2 cellular contexts compared by ENCODE assay signal in the genomic region with DNA sequence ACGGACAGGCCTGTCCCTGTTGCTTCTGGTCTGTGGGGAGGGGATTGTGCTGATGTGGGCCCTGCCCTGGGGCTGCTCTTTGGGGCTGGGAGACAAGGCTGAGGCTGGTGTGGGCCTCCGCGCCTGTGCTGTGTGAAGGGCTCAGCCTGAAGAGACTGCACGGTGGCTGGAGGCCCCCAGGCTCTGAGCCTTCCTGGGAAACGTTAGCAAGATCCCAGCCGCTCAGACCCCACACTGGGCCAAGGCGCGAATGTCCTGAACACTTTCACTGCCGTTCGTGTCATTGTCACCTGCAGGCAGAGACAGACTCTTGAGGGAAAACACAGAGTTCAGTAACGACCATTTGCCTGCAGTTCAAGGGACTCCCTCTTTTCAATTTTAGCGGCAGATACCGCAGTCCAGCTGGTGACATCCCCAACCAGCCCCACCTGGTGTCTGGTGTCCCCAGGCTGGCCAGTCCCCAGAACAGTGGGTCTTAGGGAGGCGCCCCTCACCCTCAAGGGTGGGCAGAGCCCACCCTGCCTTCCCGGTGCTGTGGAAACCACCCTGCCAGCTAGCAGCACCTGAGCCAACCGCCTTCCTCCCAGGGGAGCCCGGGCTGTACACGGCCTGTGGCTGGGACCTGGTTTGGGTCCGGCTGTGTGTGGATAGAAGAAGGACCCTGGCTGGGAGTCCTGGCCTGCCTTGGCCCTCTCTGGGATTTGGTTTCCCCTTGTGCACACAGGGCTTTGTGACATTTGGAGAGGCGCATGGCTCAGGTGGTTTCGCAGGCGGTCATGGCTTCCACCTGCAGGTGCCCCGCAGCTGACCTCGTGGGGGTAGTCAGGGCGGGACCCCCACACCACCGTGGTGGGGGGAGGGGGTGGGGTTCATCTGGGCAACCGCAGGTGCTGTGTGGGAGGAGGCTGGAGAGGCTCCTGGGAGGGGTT.
A peak's percentile ranks its signal among the peaks of the same experiment; 100 is the strongest.
TF ChIP-seq lines count a peak whose summit lies in the region.

No MANE protein-coding gene starts in this region.

TF ChIP-seq in HEK293, 187 proteins besides CTCF, POLR2A, EP300 and RAD21:
- TF ChIP-seq ZNF423 (tag by site-specific recombination; IDR thresholded peaks at IDR 0.05) (no peak), BCL11B (tag by site-specific recombination; IDR thresholded peaks at IDR 0.05; ENCODE audit: low read depth) (no peak), ZNF221 (tag by site-specific recombination; IDR thresholded peaks at IDR 0.05; ENCODE audit: borderline replicate concordance) (no peak), ZNF404 (tag by site-specific recombination; IDR thresholded peaks at IDR 0.05) (no peak), KLF8 (tag by site-specific recombination; IDR thresholded peaks at IDR 0.05) (no peak), ZNF211 (tag by site-specific recombination; IDR thresholded peaks at IDR 0.05; ENCODE audit: low read depth) (no peak), ZNF138 (tag by site-specific recombination; IDR thresholded peaks at IDR 0.05; ENCODE audit: borderline replicate concordance) (no peak), ZNF184 (tag by site-specific recombination; IDR thresholded peaks at IDR 0.05) (no peak), ZNF174 (tag by site-specific recombination; IDR thresholded peaks at IDR 0.05) (no peak), ZNF266 (tag by site-specific recombination; IDR thresholded peaks at IDR 0.05; ENCODE audit: low read depth) (no peak), ZIC2 (tag by site-specific recombination; IDR thresholded peaks at IDR 0.05) (0 out of 2 replicates have a peak, but pooled peaks have one; percentile 4)
- TF ChIP-seq, protein P1, sequence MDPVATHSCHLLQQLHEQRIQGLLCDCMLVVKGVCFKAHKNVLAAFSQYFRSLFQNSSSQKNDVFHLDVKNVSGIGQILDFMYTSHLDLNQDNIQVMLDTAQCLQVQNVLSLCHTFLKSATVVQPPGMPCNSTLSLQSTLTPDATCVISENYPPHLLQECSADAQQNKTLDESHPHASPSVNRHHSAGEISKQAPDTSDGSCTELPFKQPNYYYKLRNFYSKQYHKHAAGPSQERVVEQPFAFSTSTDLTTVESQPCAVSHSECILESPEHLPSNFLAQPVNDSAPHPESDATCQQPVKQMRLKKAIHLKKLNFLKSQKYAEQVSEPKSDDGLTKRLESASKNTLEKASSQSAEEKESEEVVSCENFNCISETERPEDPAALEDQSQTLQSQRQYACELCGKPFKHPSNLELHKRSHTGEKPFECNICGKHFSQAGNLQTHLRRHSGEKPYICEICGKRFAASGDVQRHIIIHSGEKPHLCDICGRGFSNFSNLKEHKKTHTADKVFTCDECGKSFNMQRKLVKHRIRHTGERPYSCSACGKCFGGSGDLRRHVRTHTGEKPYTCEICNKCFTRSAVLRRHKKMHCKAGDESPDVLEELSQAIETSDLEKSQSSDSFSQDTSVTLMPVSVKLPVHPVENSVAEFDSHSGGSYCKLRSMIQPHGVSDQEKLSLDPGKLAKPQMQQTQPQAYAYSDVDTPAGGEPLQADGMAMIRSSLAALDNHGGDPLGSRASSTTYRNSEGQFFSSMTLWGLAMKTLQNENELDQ (tag by site-specific recombination; IDR thresholded peaks at IDR 0.05; ENCODE audit: low read depth): no peak
- TF ChIP-seq, protein P2, sequence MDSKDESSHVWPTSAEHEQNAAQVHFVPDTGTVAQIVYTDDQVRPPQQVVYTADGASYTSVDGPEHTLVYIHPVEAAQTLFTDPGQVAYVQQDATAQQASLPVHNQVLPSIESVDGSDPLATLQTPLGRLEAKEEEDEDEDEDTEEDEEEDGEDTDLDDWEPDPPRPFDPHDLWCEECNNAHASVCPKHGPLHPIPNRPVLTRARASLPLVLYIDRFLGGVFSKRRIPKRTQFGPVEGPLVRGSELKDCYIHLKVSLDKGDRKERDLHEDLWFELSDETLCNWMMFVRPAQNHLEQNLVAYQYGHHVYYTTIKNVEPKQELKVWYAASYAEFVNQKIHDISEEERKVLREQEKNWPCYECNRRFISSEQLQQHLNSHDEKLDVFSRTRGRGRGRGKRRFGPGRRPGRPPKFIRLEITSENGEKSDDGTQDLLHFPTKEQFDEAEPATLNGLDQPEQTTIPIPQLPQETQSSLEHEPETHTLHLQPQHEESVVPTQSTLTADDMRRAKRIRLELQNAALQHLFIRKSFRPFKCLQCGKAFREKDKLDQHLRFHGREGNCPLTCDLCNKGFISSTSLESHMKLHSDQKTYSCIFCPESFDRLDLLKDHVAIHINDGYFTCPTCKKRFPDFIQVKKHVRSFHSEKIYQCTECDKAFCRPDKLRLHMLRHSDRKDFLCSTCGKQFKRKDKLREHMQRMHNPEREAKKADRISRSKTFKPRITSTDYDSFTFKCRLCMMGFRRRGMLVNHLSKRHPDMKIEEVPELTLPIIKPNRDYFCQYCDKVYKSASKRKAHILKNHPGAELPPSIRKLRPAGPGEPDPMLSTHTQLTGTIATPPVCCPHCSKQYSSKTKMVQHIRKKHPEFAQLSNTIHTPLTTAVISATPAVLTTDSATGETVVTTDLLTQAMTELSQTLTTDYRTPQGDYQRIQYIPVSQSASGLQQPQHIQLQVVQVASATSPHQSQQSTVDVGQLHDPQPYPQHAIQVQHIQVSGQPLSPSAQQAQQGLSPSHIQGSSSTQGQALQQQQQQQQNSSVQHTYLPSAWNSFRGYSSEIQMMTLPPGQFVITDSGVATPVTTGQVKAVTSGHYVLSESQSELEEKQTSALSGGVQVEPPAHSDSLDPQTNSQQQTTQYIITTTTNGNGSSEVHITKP (tag by site-specific recombination; IDR thresholded peaks at IDR 0.05): peak; percentile 56; the same call in 1 of the 2 replicates
- TF ChIP-seq, protein P3, sequence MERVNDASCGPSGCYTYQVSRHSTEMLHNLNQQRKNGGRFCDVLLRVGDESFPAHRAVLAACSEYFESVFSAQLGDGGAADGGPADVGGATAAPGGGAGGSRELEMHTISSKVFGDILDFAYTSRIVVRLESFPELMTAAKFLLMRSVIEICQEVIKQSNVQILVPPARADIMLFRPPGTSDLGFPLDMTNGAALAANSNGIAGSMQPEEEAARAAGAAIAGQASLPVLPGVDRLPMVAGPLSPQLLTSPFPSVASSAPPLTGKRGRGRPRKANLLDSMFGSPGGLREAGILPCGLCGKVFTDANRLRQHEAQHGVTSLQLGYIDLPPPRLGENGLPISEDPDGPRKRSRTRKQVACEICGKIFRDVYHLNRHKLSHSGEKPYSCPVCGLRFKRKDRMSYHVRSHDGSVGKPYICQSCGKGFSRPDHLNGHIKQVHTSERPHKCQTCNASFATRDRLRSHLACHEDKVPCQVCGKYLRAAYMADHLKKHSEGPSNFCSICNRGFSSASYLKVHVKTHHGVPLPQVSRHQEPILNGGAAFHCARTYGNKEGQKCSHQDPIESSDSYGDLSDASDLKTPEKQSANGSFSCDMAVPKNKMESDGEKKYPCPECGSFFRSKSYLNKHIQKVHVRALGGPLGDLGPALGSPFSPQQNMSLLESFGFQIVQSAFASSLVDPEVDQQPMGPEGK (tag by site-specific recombination; IDR thresholded peaks at IDR 0.05): no peak
TF ChIP-seq in HEK293: peak in this region for 2.

TF ChIP-seq in H1, 55 proteins besides CTCF, POLR2A, EP300 and RAD21:
- TF ChIP-seq BRCA1 (IDR thresholded peaks at IDR 0.05; ENCODE audit: low read depth, low read length) (no peak), BACH1 (IDR thresholded peaks at IDR 0.05; ENCODE audit: low read length) (no peak), TAF7 (optimal IDR thresholded peaks at IDR 0.05; ENCODE audit: borderline replicate concordance, low read depth, low read length) (no peak), RNF2 (IDR thresholded peaks at IDR 0.05; ENCODE audit: borderline replicate concordance, low read depth, low read length, missing control alignments, poor library complexity, severe bottlenecking) (no peak), HDAC2 (IDR thresholded peaks at IDR 0.05; ENCODE audit: borderline replicate concordance in 1 of 2, low read depth in 2 of 2, low read length in 2 of 2) (no peak), PHF8 (conservative IDR thresholded peaks at IDR 0.05; ENCODE audit: low read depth, low read length) (no peak), CHD2 (IDR thresholded peaks at IDR 0.05; ENCODE audit: low read length) (no peak), SP4 (IDR thresholded peaks at IDR 0.05; ENCODE audit: low read length) (no peak), NRF1 (IDR thresholded peaks at IDR 0.05; ENCODE audit: low read depth, low read length) (no peak), CBX8 (IDR thresholded peaks at IDR 0.05; ENCODE audit: borderline replicate concordance, low read depth, low read length) (no peak), POU5F1 (IDR thresholded peaks at IDR 0.05; ENCODE audit: low read depth, low read length) (no peak), CEBPB (IDR thresholded peaks at IDR 0.05; ENCODE audit: low read depth, low read length) (no peak), TAF1 (IDR thresholded peaks at IDR 0.05; ENCODE audit: low read depth, low read length) (no peak), SP2 (IDR thresholded peaks at IDR 0.05; ENCODE audit: low read length) (no peak), SIX5 (IDR thresholded peaks at IDR 0.05; ENCODE audit: low read depth, low read length) (no peak)
- TF ChIP-seq, protein P4, sequence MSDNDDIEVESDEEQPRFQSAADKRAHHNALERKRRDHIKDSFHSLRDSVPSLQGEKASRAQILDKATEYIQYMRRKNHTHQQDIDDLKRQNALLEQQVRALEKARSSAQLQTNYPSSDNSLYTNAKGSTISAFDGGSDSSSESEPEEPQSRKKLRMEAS (IDR thresholded peaks at IDR 0.05): no peak
- TF ChIP-seq, protein P5, sequence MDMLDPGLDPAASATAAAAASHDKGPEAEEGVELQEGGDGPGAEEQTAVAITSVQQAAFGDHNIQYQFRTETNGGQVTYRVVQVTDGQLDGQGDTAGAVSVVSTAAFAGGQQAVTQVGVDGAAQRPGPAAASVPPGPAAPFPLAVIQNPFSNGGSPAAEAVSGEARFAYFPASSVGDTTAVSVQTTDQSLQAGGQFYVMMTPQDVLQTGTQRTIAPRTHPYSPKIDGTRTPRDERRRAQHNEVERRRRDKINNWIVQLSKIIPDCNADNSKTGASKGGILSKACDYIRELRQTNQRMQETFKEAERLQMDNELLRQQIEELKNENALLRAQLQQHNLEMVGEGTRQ (IDR thresholded peaks at IDR 0.05; ENCODE audit: low read length): no peak
